12 cellular contexts compared by ENCODE assay signal in genomic region chr2:203891474-203891873, GRCh38. TPM values are rescaled to one million over a fixed set of nuclear protein-coding genes. Genes with fewer than 3 reads are reported as not detected.
DNase-seq lines count a peak whose midpoint lies in the region; ATAC-seq, FAIRE-seq and TF ChIP-seq lines count a peak whose summit lies in the region.
"Had no signal": no experiment of that assay in that cellular context is flagged by ENCODE, and none has a peak within 500 bp of the region (broad histone marks: within the 10 kb centered on the region; RNA-seq: fewer than 3 reads in every experiment).

No MANE protein-coding gene starts in this region.

- H3K27me3 ChIP-seq in bronchial epithelial cell (ENCODE audit: control insufficient read depth, insufficient read depth, low read length) (no peaks in the 10 kb centered on the region), Karpas-422 (ENCODE audit: low read length) (no peaks in the 10 kb centered on the region)

- no peaks in the 10 kb centered on the region for H3K4me1 ChIP-seq in Karpas-422 (ENCODE audit: low read length)

- no peaks in the 10 kb centered on the region for H3K79me2 ChIP-seq in Karpas-422 (ENCODE audit: low read length)

- H3K27ac ChIP-seq in Karpas-422 (ENCODE audit: low read length), result no peak overlapping the region

- no peak for ATAC-seq in HG03521 (IDR thresholded peaks at IDR 0.05; ENCODE audit: unreplicated experiment)

- H2AFZ ChIP-seq in Karpas-422 (ENCODE audit: low read length), result no peak overlapping the region

- H3K36me3 ChIP-seq in bronchial epithelial cell (ENCODE audit: control insufficient read depth, insufficient read depth, low read length), result no peaks in the 10 kb centered on the region
- H3K36me3 ChIP-seq in Karpas-422 (ENCODE audit: insufficient read depth, low read length), result no peaks in the 10 kb centered on the region

- no peaks in the 10 kb centered on the region for H4K20me1 ChIP-seq in Karpas-422 (ENCODE audit: insufficient read depth, low read depth, low read length)

- TF ChIP-seq CTCF in bronchial epithelial cell (IDR thresholded peaks at IDR 0.05; ENCODE audit: insufficient read depth, low read length, severe bottlenecking), result no peak

- H3K4me3 ChIP-seq in bronchial epithelial cell (ENCODE audit: low read depth, low read length) (no peak overlapping the region), Karpas-422 (ENCODE audit: low read length) (no peak overlapping the region)

- FAIRE-seq in bronchial epithelial cell (lab: Jason Lieb, UNC), result peak; percentile 85

- no peaks in the 10 kb centered on the region for H3K9me3 ChIP-seq in Karpas-422 (ENCODE audit: low read length)

- DNase-seq in activated CD4-positive, alpha-beta T cell treated with anti-CD3 and anti-CD28 coated beads for 48 hours, result peak; percentile 78
- DNase-seq in activated CD4-positive, alpha-beta T cell treated with anti-CD3 and anti-CD28 coated beads, Interleukin-2, amount 50 U/mL, for 1 hour, result no peak
- DNase-seq in NOMO-1 treated with DMSO at 0.1 percent for 48 hours (lab: John Stamatoyannopoulos, UW; ENCODE audit: unreplicated experiment), result peak; percentile 72
- peak; percentile 68 for DNase-seq in bronchial epithelial cell (ENCODE audit: low read depth)
- DNase-seq in stimulated activated CD4-positive, alpha-beta T cell treated with anti-CD3 and anti-CD28 coated beads, Interleukin-15, amount 100 ng/mL, for 48 hours (ENCODE audit: low read depth in 2 of 2), result peak; percentile 55 to 62
- DNase-seq in Karpas-422, result no peak
- no peak for DNase-seq in AG08395 (ENCODE audit: low spot score)
- DNase-seq: hippocampal formation, KBM-7 had no signal

- H3K9ac ChIP-seq in Karpas-422 (ENCODE audit: low read length), result no peak overlapping the region

- H3K4me2 ChIP-seq in Karpas-422 (ENCODE audit: low read depth, low read length, poor library complexity, severe bottlenecking), result no peak overlapping the region

- no peaks in the 10 kb centered on the region for H3K9me2 ChIP-seq in Karpas-422 (replicated peaks; ENCODE audit: insufficient read depth, low read length)

RNA-seq across cellular contexts. Expression of gene CTLA4, which starts 23.9 kb away (rescaled TPM):
- not detected in 2 replicates for total RNA-seq in bronchial epithelial cell
- total RNA-seq in Karpas-422 (2014; rRNA removed; shearing (Covaris generic); ENCODE audit: low replicate concordance), result not detected in 2 replicates
- total RNA-seq: Daoy, NCI-H460 had no signal

RNA-seq across cellular contexts. Expression of gene ICOS, which starts 45.1 kb away (rescaled TPM):
- total RNA-seq in bronchial epithelial cell, result not detected in 2 replicates
- total RNA-seq in Karpas-422 (2014; rRNA removed; shearing (Covaris generic); ENCODE audit: low replicate concordance), result not detected in 2 replicates
- total RNA-seq: Daoy, NCI-H460 had no signal

Comparison
In these comparisons a context has a peak if more than half of its experiments do, and no peak if none do; other contexts are left out.
1. DNase-seq: peak in activated CD4-positive, alpha-beta T cell treated with anti-CD3 and anti-CD28 coated beads for 48 hours (single experiment), NOMO-1 treated with DMSO at 0.1 percent for 48 hours (single experiment), bronchial epithelial cell (single experiment) and stimulated activated CD4-positive, alpha-beta T cell treated with anti-CD3 and anti-CD28 coated beads, Interleukin-15, amount 100 ng/mL, for 48 hours (2 of 2); none in activated CD4-positive, alpha-beta T cell treated with anti-CD3 and anti-CD28 coated beads, Interleukin-2, amount 50 U/mL, for 1 hour (single experiment), Karpas-422 (single experiment) and AG08395 (single experiment).